In genomic region chr20:5114403-5114802, GRCh38 we compare ENCODE assay signal across 14 cellular contexts. TPM values are rescaled to one million over a fixed set of nuclear protein-coding genes. Genes with fewer than 3 reads are reported as not detected.
DNase-seq lines count a peak whose midpoint lies in the region; ATAC-seq and TF ChIP-seq lines count a peak whose summit lies in the region.
"Had no signal": no experiment of that assay in that cellular context is flagged by ENCODE, and none has a peak within 500 bp of the region (broad histone marks: within the 10 kb centered on the region; RNA-seq: fewer than 3 reads in every experiment).

No MANE protein-coding gene starts in this region.

- no peak overlapping the region for H2AFZ ChIP-seq in OCI-LY7 (ENCODE audit: low read length)

- H3K4me1 ChIP-seq in OCI-LY7 (ENCODE audit: insufficient read depth, low read length, poor library complexity, severe bottlenecking) (peaks cover 51% of the 10 kb centered on the region), endodermal cell (ENCODE audit: control insufficient read depth, insufficient read depth, low read length) (no peaks in the 10 kb centered on the region)

- no peak for DNase-seq in activated naive CD4-positive, alpha-beta T cell treated with Interleukin-2 at 50 U/mL for 16 hours
- DNase-seq in OCI-LY7 (ENCODE audit: low spot score): no peak
- no peak for DNase-seq in endodermal cell
- DNase-seq in type B pancreatic cell (ENCODE audit: extremely low spot score, unreplicated experiment): no peak
- no peak for DNase-seq in GDM1 (lab: John Stamatoyannopoulos, UW)
- no peak for DNase-seq in NCI-H1105 treated with DMSO at 0.1 percent for 48 hours (lab: John Stamatoyannopoulos, UW)
- DNase-seq: activated CD4-positive, alpha-beta T cell treated with anti-CD3 and anti-CD28 coated beads, Interleukin-2, amount 50 U/mL, for 1 hour; dorsolateral prefrontal cortex; mesendoderm; NCI-H1694 treated with DMSO at 0.1 percent for 48 hours; stimulated activated CD4-positive, alpha-beta T cell treated with anti-CD3 and anti-CD28 coated beads, Interleukin-2, amount 100 ng/mL, for 24 hours had no signal

- no peak overlapping the region for H3K9ac ChIP-seq in endodermal cell (ENCODE audit: extremely low read depth, low read length, poor library complexity, severe bottlenecking)

- peaks cover 49% of the 10 kb centered on the region for H4K20me1 ChIP-seq in OCI-LY7 (ENCODE audit: insufficient read depth, low read length)

- POLR2A ChIA-PET in OCI-LY7 (lab: Charles Lee): interaction anchor here (0.6 to 1.4 kb wide), 3 partner anchors 26 to 79 kb away, joined by 3 to 6 read pairs (median 3); no protein-coding TSS in a partner anchor

- H3K4me3 Mint-ChIP-seq in activated naive CD4-positive, alpha-beta T cell treated with anti-CD3 and anti-CD28 coated beads, Interleukin-2, amount 50 U/mL, for 24 hours: peak overlapping the region; percentile 52
- H3K4me3 Mint-ChIP-seq in endodermal cell (peak overlapping the region; percentile 92), type B pancreatic cell (peak overlapping the region; percentile 43)

- TF ChIP-seq CTCF in OCI-LY7 (conservative IDR thresholded peaks at IDR 0.05; ENCODE audit: low read length) (no peak), endodermal cell (conservative IDR thresholded peaks at IDR 0.05) (no peak), type B pancreatic cell (conservative IDR thresholded peaks at IDR 0.05) (no peak)

- 50 to 63% methylated on average over 2 to 3 of the region's 3 CpGs for WGBS in endodermal cell (ENCODE audit: insufficient coverage in 1 of 2, insufficient read length in 1 of 2), 2 experiments

- BruUV-seq in OCI-LY7 (replicated peaks; lab: Mats Ljungman, UMichigan): no TSS peak

- no peaks in the 10 kb centered on the region for H3K27me3 Mint-ChIP-seq in activated naive CD4-positive, alpha-beta T cell treated with anti-CD3 and anti-CD28 coated beads, Interleukin-2, amount 50 U/mL, for 24 hours
- H3K27me3 Mint-ChIP-seq in endodermal cell (ENCODE audit: insufficient read depth) (no peaks in the 10 kb centered on the region), type B pancreatic cell (no peaks in the 10 kb centered on the region)

- CTCF ChIA-PET in OCI-LY7 (lab: Charles Lee; ENCODE audit: unreplicated experiment): interaction anchor here (2.9 kb wide), 1 partner anchor 12 kb away, joined by 9 read pairs; the partner anchor contains the start of gene CDS2

- no peak for ATAC-seq in GM19328 (IDR thresholded peaks at IDR 0.05; ENCODE audit: unreplicated experiment)

- peak overlapping the region; percentile 62 for H3K27ac Mint-ChIP-seq in activated naive CD4-positive, alpha-beta T cell treated with anti-CD3 and anti-CD28 coated beads, Interleukin-2, amount 50 U/mL, for 24 hours
- H3K27ac Mint-ChIP-seq in endodermal cell (peak overlapping the region; percentile 74), type B pancreatic cell (peak overlapping the region; percentile 55)

- peaks cover 28% of the 10 kb centered on the region for H3K4me1 Mint-ChIP-seq in activated naive CD4-positive, alpha-beta T cell treated with anti-CD3 and anti-CD28 coated beads, Interleukin-2, amount 50 U/mL, for 24 hours
- H3K4me1 Mint-ChIP-seq in endodermal cell (peaks cover 16% of the 10 kb centered on the region), type B pancreatic cell (ENCODE audit: unreplicated experiment) (peaks cover 21% of the 10 kb centered on the region)

- intact Hi-C loops in OCI-LY7 (cut with micrococcal nuclease; ENCODE audit: unreplicated experiment): no loop called here

- peaks cover 71% of the 10 kb centered on the region for H3K79me2 ChIP-seq in OCI-LY7 (ENCODE audit: insufficient read depth, low read depth, low read length)

- H3K27ac ChIP-seq in OCI-LY7 (ENCODE audit: low read depth, low read length, poor library complexity, severe bottlenecking) (no peak overlapping the region), endodermal cell (ENCODE audit: low read depth, low read length) (no peak overlapping the region)
- H3K27ac ChIP-seq: SJSA1 had no signal

- no peaks in the 10 kb centered on the region for H3K9me3 Mint-ChIP-seq in activated naive CD4-positive, alpha-beta T cell treated with anti-CD3 and anti-CD28 coated beads, Interleukin-2, amount 50 U/mL, for 24 hours
- H3K9me3 Mint-ChIP-seq in endodermal cell: no peaks in the 10 kb centered on the region
- H3K9me3 Mint-ChIP-seq in type B pancreatic cell: no peaks in the 10 kb centered on the region

- H3K9me2 ChIP-seq in OCI-LY7 (ENCODE audit: insufficient read depth, low read length): no peaks in the 10 kb centered on the region

- no peaks in the 10 kb centered on the region for H3K27me3 ChIP-seq in endodermal cell (ENCODE audit: control insufficient read depth, insufficient read depth, low read length, poor library complexity, severe bottlenecking)
- H3K27me3 ChIP-seq: dorsolateral prefrontal cortex, SJSA1 had no signal

- peak overlapping the region; percentile 97 for H3K4me3 ChIP-seq in OCI-LY7 (ENCODE audit: low read depth, low read length, poor library complexity, severe bottlenecking)
- H3K4me3 ChIP-seq in endodermal cell (ENCODE audit: low read length): no peak overlapping the region
- H3K4me3 ChIP-seq: SJSA1 had no signal

- H3K36me3 ChIP-seq in OCI-LY7 (ENCODE audit: insufficient read depth, low read length): peaks cover 81% of the 10 kb centered on the region
- H3K36me3 ChIP-seq in endodermal cell (ENCODE audit: control insufficient read depth, insufficient read depth, low read length): peaks cover 60% of the 10 kb centered on the region

- H3K4me2 ChIP-seq in OCI-LY7 (ENCODE audit: low read length): peak overlapping the region; percentile 91

- peaks cover 23% of the 10 kb centered on the region for H3K36me3 Mint-ChIP-seq in activated naive CD4-positive, alpha-beta T cell treated with anti-CD3 and anti-CD28 coated beads, Interleukin-2, amount 50 U/mL, for 24 hours
- peaks cover 59% of the 10 kb centered on the region for H3K36me3 Mint-ChIP-seq in endodermal cell (ENCODE audit: low read depth)
- H3K36me3 Mint-ChIP-seq in type B pancreatic cell: peaks cover 14% of the 10 kb centered on the region

- H3K9me3 ChIP-seq in OCI-LY7 (ENCODE audit: low read length) (no peaks in the 10 kb centered on the region), endodermal cell (ENCODE audit: control insufficient read depth, low read length) (no peaks in the 10 kb centered on the region)
- H3K9me3 ChIP-seq: SJSA1 had no signal

RNA-seq across cellular contexts. Expression of gene TMEM230, which starts 1.5 kb away (rescaled TPM):
- 114 and 138 TPM in 2 replicates for total RNA-seq in OCI-LY7 (2014; rRNA removed; shearing (Covaris generic))
- 81.1 and 90.5 TPM in 2 replicates for total RNA-seq in OCI-LY7 (2022)
- 10 to 100 TPM; 80.3 to 83.3 TPM for total RNA-seq in endodermal cell
- 119 TPM for polyA plus RNA-seq in endodermal cell (2013, experiment 1 of 2)
- polyA plus RNA-seq in endodermal cell (2013, experiment 2 of 2): 107 TPM
- total RNA-seq in type B pancreatic cell (ENCODE audit: low replicate concordance): 87.0 and 87.5 TPM in 2 replicates

RNA-seq across cellular contexts. Expression of gene PCNA, which starts 5.4 kb away (rescaled TPM):
- total RNA-seq in OCI-LY7 (2014; rRNA removed; shearing (Covaris generic)): 499 and 567 TPM in 2 replicates
- total RNA-seq in OCI-LY7 (2022) (470 and 513 TPM in 2 replicates), endodermal cell (100 to 1,000 TPM; 168 to 169 TPM), type B pancreatic cell (ENCODE audit: low replicate concordance) (128 and 180 TPM in 2 replicates)
- 270 TPM for polyA plus RNA-seq in endodermal cell (2013, experiment 1 of 2)
- polyA plus RNA-seq in endodermal cell (2013, experiment 2 of 2): 257 TPM

RNA-seq across cellular contexts. Expression of gene CDS2, which starts 12.4 kb away (rescaled TPM):
- 16.5 and 16.6 TPM in 2 replicates for total RNA-seq in OCI-LY7 (2014; rRNA removed; shearing (Covaris generic))
- total RNA-seq in OCI-LY7 (2022): 42.8 and 46.1 TPM in 2 replicates
- 10 to 100 TPM; 66.8 to 77.1 TPM for total RNA-seq in endodermal cell
- polyA plus RNA-seq in endodermal cell (2013, experiment 1 of 2): 33.0 TPM
- polyA plus RNA-seq in endodermal cell (2013, experiment 2 of 2): 33.7 TPM
- 41.5 and 44.4 TPM in 2 replicates for total RNA-seq in type B pancreatic cell (ENCODE audit: low replicate concordance)
